8 cellular contexts compared by ENCODE assay signal in genomic region chr17:42387663-42388380, GRCh38. TPM values are rescaled to one million over a fixed set of nuclear protein-coding genes. Genes with fewer than 3 reads are reported as not detected.
DNase-seq lines count a peak whose midpoint lies in the region; ATAC-seq lines count a peak whose summit lies in the region.

No MANE protein-coding gene starts in this region.

- peak; percentile 0 for ATAC-seq in HG02588 (IDR thresholded peaks at IDR 0.05; ENCODE audit: unreplicated experiment)
- peak; percentile 36 for ATAC-seq in Right ventricle myocardium superior (ENCODE audit: poor library complexity)
- ATAC-seq in HG02884 (IDR thresholded peaks at IDR 0.05; ENCODE audit: unreplicated experiment): no peak

- DNase-seq in DMS79 (lab: John Stamatoyannopoulos, UW) (peak; percentile 29), NCI-H748 (lab: John Stamatoyannopoulos, UW; ENCODE audit: unreplicated experiment) (peak; percentile 76), Right ventricle myocardium superior (peak; percentile 59), posterior vena cava (ENCODE audit: low spot score) (peak; percentile 85), inferior parietal cortex (ENCODE audit: extremely low spot score) (no peak)
- DNase-seq in activated naive CD4-positive, alpha-beta T cell treated with Interleukin-2 at 50 U/mL for 16 hours: peak; percentile 45

- intact Hi-C loops in Right ventricle myocardium superior (cut with DNase I): no loop called here
- intact Hi-C loops in posterior vena cava (cut with DNase I): no loop called here

RNA-seq across cellular contexts. Expression of gene STAT3, which starts 0.4 kb away (rescaled TPM):
- total RNA-seq in Right ventricle myocardium superior (127 TPM), posterior vena cava (100 to 1,000 TPM; 230 to 241 TPM)

RNA-seq across cellular contexts. Expression of gene CAVIN1, which starts 35.2 kb away (rescaled TPM):
- total RNA-seq in Right ventricle myocardium superior (200 TPM), posterior vena cava (100 to 1,000 TPM; 733 to 737 TPM)
